11 cellular contexts compared by ENCODE assay signal in the genomic region with DNA sequence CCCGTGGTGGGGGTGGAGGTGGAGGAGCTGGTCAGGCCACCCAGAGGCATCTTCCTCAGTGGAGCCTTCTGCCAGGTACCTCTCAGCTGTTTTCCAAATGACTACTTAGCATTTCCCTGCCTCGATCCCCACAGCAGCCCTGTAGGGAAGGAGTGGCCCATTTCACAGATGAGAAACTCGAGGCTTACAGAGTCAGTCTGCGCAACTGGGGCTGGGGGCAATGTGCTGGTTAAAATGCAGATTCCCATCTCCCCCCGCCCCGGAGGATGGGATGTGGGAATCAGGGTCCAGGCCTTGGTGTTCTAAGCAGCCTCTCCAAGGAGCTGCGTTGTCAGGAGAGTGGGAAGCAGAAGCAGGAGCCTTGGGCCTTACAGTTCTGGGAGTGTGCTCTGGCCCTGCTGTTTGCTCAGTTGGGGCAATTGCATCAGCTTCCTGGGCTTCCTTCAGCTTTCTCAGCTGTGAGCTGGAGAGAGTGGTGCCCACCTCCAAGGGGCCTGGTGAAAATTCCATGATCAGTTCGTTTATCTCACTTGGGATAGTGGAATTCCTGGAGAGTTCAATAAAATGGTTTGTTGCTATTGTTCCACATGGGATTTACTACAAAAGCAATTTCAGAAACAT. TPM values are rescaled to one million over a fixed set of nuclear protein-coding genes. Genes with fewer than 3 reads are reported as not detected.
A peak's percentile ranks its signal among the peaks of the same experiment; 100 is the strongest.
DNase-seq lines count a peak whose midpoint lies in the region; ATAC-seq, FAIRE-seq and TF ChIP-seq lines count a peak whose summit lies in the region.
"Had no signal": no experiment of that assay in that cellular context is flagged by ENCODE, and none has a peak within 500 bp of the region (broad histone marks: within the 10 kb centered on the region; RNA-seq: fewer than 3 reads in every experiment).

No MANE protein-coding gene starts in this region.

- no peak for TF ChIP-seq CTCF in kidney (IDR thresholded peaks at IDR 0.05; ENCODE audit: borderline replicate concordance, extremely low read depth, insufficient read depth)
- TF ChIP-seq CTCF in thyroid gland (IDR thresholded peaks at IDR 0.05), result no peak

- peaks cover 55 to 56% of the 10 kb centered on the region in 2 donors for H3K4me1 ChIP-seq in kidney (ENCODE audit: control insufficient read depth in 1 of 2, insufficient read depth in 1 of 2, low read depth in 1 of 2, low read length in 2 of 2)
- H3K4me1 ChIP-seq in thyroid gland, result peaks cover 83 to 100% of the 10 kb centered on the region in 2 donors

- no peak for TF ChIP-seq POLR2A in thyroid gland (IDR thresholded peaks at IDR 0.05)

- H3K36me3 Mint-ChIP-seq in activated CD4-positive, alpha-beta T cell treated with anti-CD3 and anti-CD28 coated beads, Interleukin-2, amount 10 ng/mL, durations not matched to agents 24 days and 14 days (ENCODE audit: low read depth), result peaks cover 2% of the 10 kb centered on the region
- H3K36me3 Mint-ChIP-seq: activated naive CD4-positive, alpha-beta T cell treated with anti-CD3 and anti-CD28 coated beads, Interleukin-2, amount 50 U/mL, for 24 hours had no signal

- H3K4me3 ChIP-seq in kidney (ENCODE audit: low read length in 2 of 2) (no peak overlapping the region), thyroid gland (replicated peaks in 1 of 3) (no peak overlapping the region)

- H3K4me1 Mint-ChIP-seq in activated CD4-positive, alpha-beta T cell treated with anti-CD3 and anti-CD28 coated beads, Interleukin-2, amount 10 ng/mL, durations not matched to agents 24 days and 14 days, result peaks cover 34% of the 10 kb centered on the region

- no peaks in the 10 kb centered on the region for H3K27me3 ChIP-seq in thyroid gland

- H3K9me3 ChIP-seq in kidney (ENCODE audit: control insufficient read depth in 1 of 2, low read length in 2 of 2) (no peaks in the 10 kb centered on the region), thyroid gland (no peaks in the 10 kb centered on the region)

- WGBS in thyroid gland, 2 donors, result 93 to 94% methylated on average over 7 to 8 of the region's 8 CpGs

- intact Hi-C loops in activated CD4-positive, alpha-beta T cell treated with anti-CD3 and anti-CD28 coated beads, Interleukin-2, amount 10 ng/mL, durations not matched to agents 24 days and 14 days (cut with micrococcal nuclease), result no loop called here
- intact Hi-C loops in kidney (cut with DNase I), result no loop called here
- intact Hi-C loops in thyroid gland (cut with DNase I), result no loop called here

- H3K27ac Mint-ChIP-seq in activated CD4-positive, alpha-beta T cell treated with anti-CD3 and anti-CD28 coated beads, Interleukin-2, amount 10 ng/mL, durations not matched to agents 24 days and 14 days, result peak overlapping the region; percentile 62
- H3K27ac Mint-ChIP-seq: T-helper 2 cell treated with Interferon-gamma antibody and Interleukin-4, amounts not matched to agents 5 μg/mL and 100 μg/mL, for 36 hours had no signal

- no peak overlapping the region for H3K9ac ChIP-seq in kidney (ENCODE audit: low read length in 2 of 2)

- H3K27ac ChIP-seq in kidney (ENCODE audit: low read depth in 2 of 2, low read length in 2 of 2) (peak overlapping the region; percentile 52 to 79), thyroid gland (peak overlapping the region; percentile 95 to 98 (median 97))

- H3K9me3 Mint-ChIP-seq in activated CD4-positive, alpha-beta T cell treated with anti-CD3 and anti-CD28 coated beads, Interleukin-2, amount 10 ng/mL, durations not matched to agents 24 days and 14 days, result no peaks in the 10 kb centered on the region
- H3K9me3 Mint-ChIP-seq: activated naive CD4-positive, alpha-beta T cell treated with anti-CD3 and anti-CD28 coated beads, Interleukin-2, amount 50 U/mL, for 24 hours; T-helper 2 cell treated with Interferon-gamma antibody and Interleukin-4, amounts not matched to agents 5 μg/mL and 100 μg/mL, for 36 hours had no signal

- ATAC-seq in GM21381 (IDR thresholded peaks at IDR 0.05; ENCODE audit: unreplicated experiment), result no peak

- no peak for DNase-seq in activated CD4-positive, alpha-beta T cell treated with anti-CD3 and anti-CD28 coated beads, Interleukin-2, amount 10 ng/mL, durations not matched to agents 24 days and 14 days
- no peak for DNase-seq in activated CD4-positive, alpha-beta T cell treated with anti-CD3 and anti-CD28 coated beads for 4 hours
- DNase-seq in amniotic epithelial cell (ENCODE audit: low read depth) (peak; percentile 46), kidney (no peak), thyroid gland (no peak), SKM-1 treated with dmso at 0.1 percent for 144 hours (lab: John Stamatoyannopoulos, UW; ENCODE audit: unreplicated experiment) (no peak), glomerular visceral epithelial cell (ENCODE audit: extremely low spot score) (no peak)

- no peaks in the 10 kb centered on the region for H3K27me3 Mint-ChIP-seq in activated CD4-positive, alpha-beta T cell treated with anti-CD3 and anti-CD28 coated beads, Interleukin-2, amount 10 ng/mL, durations not matched to agents 24 days and 14 days
- H3K27me3 Mint-ChIP-seq: activated naive CD4-positive, alpha-beta T cell treated with anti-CD3 and anti-CD28 coated beads, Interleukin-2, amount 50 U/mL, for 24 hours had no signal

- no peak overlapping the region for H3K4me3 Mint-ChIP-seq in activated CD4-positive, alpha-beta T cell treated with anti-CD3 and anti-CD28 coated beads, Interleukin-2, amount 10 ng/mL, durations not matched to agents 24 days and 14 days
- H3K4me3 Mint-ChIP-seq: activated naive CD4-positive, alpha-beta T cell treated with anti-CD3 and anti-CD28 coated beads, Interleukin-2, amount 50 U/mL, for 24 hours; T-helper 2 cell treated with Interferon-gamma antibody and Interleukin-4, amounts not matched to agents 5 μg/mL and 100 μg/mL, for 36 hours had no signal

- FAIRE-seq in kidney (lab: Jason Lieb, UNC), result no peak
- FAIRE-seq: H54 had no signal

- H3K36me3 ChIP-seq in kidney (ENCODE audit: control insufficient read depth in 1 of 2, insufficient read depth in 2 of 2, low read length in 2 of 2) (no peaks in the 10 kb centered on the region), thyroid gland (no peaks in the 10 kb centered on the region)

RNA-seq across cellular contexts. Expression of gene ERGIC1, which starts 19.4 kb away (rescaled TPM):
- 47.1 and 47.3 TPM in 2 replicates for total RNA-seq in activated CD4-positive, alpha-beta T cell treated with anti-CD3 and anti-CD28 coated beads, Interleukin-2, amount 10 ng/mL, durations not matched to agents 24 days and 14 days
- total RNA-seq in kidney, result 183 TPM
- polyA plus RNA-seq in kidney (ENCODE audit: insufficient read depth, low read depth, low replicate concordance), result 88.0 TPM
- total RNA-seq in thyroid gland, result 100 to 1,000 TPM; 156 to 214 (median 175) TPM
